ENCODE assay signal across 19 cellular contexts in genomic region chr15:99749386-99749785, GRCh38. TPM values are rescaled to one million over a fixed set of nuclear protein-coding genes. Genes with fewer than 3 reads are reported as not detected.
DNase-seq lines count a peak whose midpoint lies in the region; ATAC-seq, FAIRE-seq and TF ChIP-seq lines count a peak whose summit lies in the region.
"Had no signal": no experiment of that assay in that cellular context is flagged by ENCODE, and none has a peak within 500 bp of the region (broad histone marks: within the 10 kb centered on the region; RNA-seq: fewer than 3 reads in every experiment).

No MANE protein-coding gene starts in this region.

- no peak overlapping the region for H3K4me3 ChIP-seq in GM23248
- no peak overlapping the region for H3K4me3 ChIP-seq in K562
- H3K4me3 ChIP-seq in HepG2 (replicated peaks in 1 of 3; ENCODE audit: insufficient read depth in 1 of 3, low read depth in 2 of 3, low read length in 3 of 3): peak overlapping the region in 1 of 3 experiments; percentile 18; a peak in 1 of 6 replicates
- H3K4me3 ChIP-seq in smooth muscle cell: no peak overlapping the region
- H3K4me3 ChIP-seq: HAP-1, suprapubic skin had no signal

- H3K9me2 ChIP-seq in GM23248 (ENCODE audit: insufficient read depth): no peaks in the 10 kb centered on the region

- in situ Hi-C loops in GM23248 (cut with MboI) (loop anchor here (25.0 kb wide), 1 partner anchor 637 kb away; the partner anchor contains the start of gene SYNM), K562 (cut with MboI) (loop anchor here (25.0 kb wide), 1 partner anchor 462 kb away; no protein-coding TSS in a partner anchor), HepG2 (cut with HindIII; ENCODE audit: extremely low pct_ligation_motif_present, low pct_unique_long_range_greater_than_20kb) (no loop called here)

- H2AFZ ChIP-seq in GM23248 (peak overlapping the region; percentile 28; the same call in 1 of the 2 replicates), K562 (ENCODE audit: low read depth, low read length) (no peak overlapping the region), HepG2 (ENCODE audit: low read length) (no peak overlapping the region), smooth muscle cell (ENCODE audit: low read depth) (no peak overlapping the region)

- FAIRE-seq in K562 (lab: Jason Lieb, UNC) (no peak), HepG2 (lab: Jason Lieb, UNC) (no peak), frontal cortex (lab: Jason Lieb, UNC) (no peak)

- DNase-seq in COLO829 (ENCODE audit: low spot score): peak; percentile 23
- peak; percentile 30 for DNase-seq in GM23248
- DNase-seq in K562 (ENCODE audit: extremely low read depth in 1 of 4, low spot score in 3 of 4): no peak
- peak; percentile 50 for DNase-seq in HepG2 (ENCODE audit: low spot score)
- DNase-seq in smooth muscle cell (lab: John Stamatoyannopoulos, UW; ENCODE audit: unreplicated experiment): no peak
- no peak for DNase-seq in frontal cortex (ENCODE audit: low spot score in 2 of 2)
- DNase-seq in NCI-H2196 treated with DMSO at 0.1 percent for 48 hours (lab: John Stamatoyannopoulos, UW; ENCODE audit: unreplicated experiment): no peak
- DNase-seq in inferior parietal cortex (ENCODE audit: extremely low spot score): no peak
- DNase-seq: activated naive CD8-positive, alpha-beta T cell treated with anti-CD3 and anti-CD28 coated beads, Interleukin-2, amount 10 ng/mL, durations not matched to agents 7 days and 5 days; activated T-cell treated with anti-CD3 and anti-CD28 coated beads, Interleukin-2, amount 50 U/mL, for 72 hours; Caco-2; Kasumi-1; mammary epithelial cell; NCI-H446; NK-92 treated with Interleukin-12 subunit alpha and Interleukin-12 subunit beta, amount 100 ng/mL, for 24 hours; WERI-Rb-1 had no signal

- H3K79me2 ChIP-seq in GM23248 (ENCODE audit: insufficient read depth) (no peaks in the 10 kb centered on the region), K562 (ENCODE audit: control insufficient read depth, insufficient read depth, low read length) (no peaks in the 10 kb centered on the region), HepG2 (ENCODE audit: insufficient read depth, low read length) (no peaks in the 10 kb centered on the region), smooth muscle cell (ENCODE audit: low read depth) (no peaks in the 10 kb centered on the region)

- H3K27ac ChIP-seq in GM23248: no peak overlapping the region
- H3K27ac ChIP-seq in K562 (ENCODE audit: extremely low read depth, low read depth, low read length): no peak overlapping the region
- H3K27ac ChIP-seq in HepG2 (ENCODE audit: extremely low read length, insufficient read depth, low read length): no peak overlapping the region
- H3K27ac ChIP-seq in smooth muscle cell (ENCODE audit: low read depth): no peak overlapping the region
- H3K27ac ChIP-seq: RWPE1, suprapubic skin, WERI-Rb-1 had no signal

- no TSS peak for BruUV-seq in K562 (replicated peaks; lab: Mats Ljungman, UMichigan)
- BruUV-seq in HepG2 (replicated peaks; lab: Mats Ljungman, UMichigan): no TSS peak

- WGBS in GM23248 (ENCODE audit: low coverage in 1 of 2, low lambda C conversion rate in 2 of 2, missing lambda C conversion rate in 2 of 2), 2 experiments: 26 to 39% methylated on average over 6 of the region's 6 CpGs
- WGBS in K562 (ENCODE audit: insufficient coverage, low coverage, missing lambda C conversion rate): 2% methylated on average over 6 of the region's 6 CpGs
- 13% methylated on average over 6 of the region's 6 CpGs for WGBS in HepG2 (ENCODE audit: low lambda C conversion rate)
- WGBS in smooth muscle cell (ENCODE audit: low lambda C conversion rate): 95% methylated on average over 6 of the region's 6 CpGs

- H3K36me3 ChIP-seq in GM23248 (ENCODE audit: low read depth) (no peaks in the 10 kb centered on the region), K562 (ENCODE audit: control insufficient read depth, insufficient read depth, low read length) (no peaks in the 10 kb centered on the region), HepG2 (replicated peaks in 1 of 2; ENCODE audit: control insufficient read depth in 1 of 2, insufficient read depth in 2 of 2, low read length in 2 of 2) (no peaks in the 10 kb centered on the region), smooth muscle cell (ENCODE audit: low read depth) (no peaks in the 10 kb centered on the region)
- H3K36me3 ChIP-seq: HAP-1, suprapubic skin, WERI-Rb-1 had no signal

- no peak for TF ChIP-seq CTCF in K562 (IDR thresholded peaks at IDR 0.05 in 2 of 3, conservative IDR thresholded peaks at IDR 0.05 in 1 of 3; ENCODE audit: insufficient read depth in 2 of 3, low read depth in 1 of 3, low read length in 3 of 3)
- no peak for TF ChIP-seq CTCF in HepG2 (CRISPR knock-in tag; IDR thresholded peaks at IDR 0.05)
- TF ChIP-seq CTCF in smooth muscle cell (IDR thresholded peaks at IDR 0.05; ENCODE audit: borderline replicate concordance, insufficient read depth, poor library complexity, severe bottlenecking): no peak

- POLR2A ChIA-PET in K562 (lab: Yijun Ruan, JAX): no interaction called here
- POLR2A ChIA-PET in HepG2 (lab: Yijun Ruan, JAX): no interaction called here

- H3F3A ChIP-seq in GM23248 (ENCODE audit: insufficient read depth) (no peaks in the 10 kb centered on the region), smooth muscle cell (ENCODE audit: low read depth) (no peaks in the 10 kb centered on the region)

- CTCF ChIA-PET in K562 (lab: Yijun Ruan, JAX; ENCODE audit: low intra/inter-chr PET ratio) (no interaction called here), HepG2 (lab: Yijun Ruan, JAX; ENCODE audit: low intra/inter-chr PET ratio, low total read pairs) (no interaction called here)

- TF ChIP-seq RAD21 in K562 (CRISPR knock-in tag; conservative IDR thresholded peaks at IDR 0.05 in 1 of 2, IDR thresholded peaks at IDR 0.05 in 1 of 2): no peak
- no peak for TF ChIP-seq RAD21 in HepG2 (CRISPR knock-in tag; IDR thresholded peaks at IDR 0.05)

- intact Hi-C loops in K562 (cut with micrococcal nuclease): no loop called here
- intact Hi-C loops in HepG2 (cut with micrococcal nuclease; ENCODE audit: unreplicated experiment): no loop called here

- TF ChIP-seq EP300 in K562 (IDR thresholded peaks at IDR 0.05; ENCODE audit: low read length) (no peak), HepG2 (IDR thresholded peaks at IDR 0.05; ENCODE audit: low read depth in 2 of 2, low read length in 2 of 2) (no peak), HepG2 (CRISPR knock-in tag; IDR thresholded peaks at IDR 0.05; ENCODE audit: borderline replicate concordance) (no peak)

- H3K9me3 ChIP-seq in GM23248 (ENCODE audit: low read depth) (no peaks in the 10 kb centered on the region), K562 (replicated peaks; ENCODE audit: control insufficient read depth, insufficient read depth, low read depth, low read length) (no peaks in the 10 kb centered on the region), HepG2 (ENCODE audit: low read length) (no peaks in the 10 kb centered on the region), smooth muscle cell (replicated peaks; ENCODE audit: low read depth) (no peaks in the 10 kb centered on the region)
- H3K9me3 ChIP-seq: Caco-2, HAP-1, suprapubic skin had no signal

- no peak for ATAC-seq in K562
- ATAC-seq in HepG2: peak; percentile 37; the same call in 2 of the 3 replicates
- ATAC-seq: activated T-cell treated with anti-CD3 and anti-CD28 coated beads, Interleukin-2, amount 50 U/mL, for 72 hours had no signal

- H3K27me3 ChIP-seq in GM23248 (replicated peaks; ENCODE audit: insufficient read depth): no peaks in the 10 kb centered on the region; the same call in 1 of the 2 replicates
- peaks cover 5 to 36% of the 10 kb centered on the region in 2 experiments; a peak in 4 of 5 replicates for H3K27me3 ChIP-seq in K562 (ENCODE audit: control insufficient read depth in 2 of 2, insufficient read depth in 2 of 2, low read length in 2 of 2)
- H3K27me3 ChIP-seq in HepG2 (ENCODE audit: control insufficient read depth in 1 of 2, insufficient read depth in 2 of 2, low read length in 2 of 2): peaks cover 2 to 22% of the 10 kb centered on the region in 2 experiments
- no peaks in the 10 kb centered on the region for H3K27me3 ChIP-seq in smooth muscle cell (ENCODE audit: low read depth)
- H3K27me3 ChIP-seq: suprapubic skin had no signal

- no peaks in the 10 kb centered on the region for H3K9me1 ChIP-seq in K562 (ENCODE audit: control insufficient read depth, insufficient read depth, low read length)

- TF ChIP-seq POLR2A in K562 (conservative IDR thresholded peaks at IDR 0.05) (no peak), HepG2 (IDR thresholded peaks at IDR 0.05; ENCODE audit: insufficient read depth in 1 of 2, low read depth in 2 of 2, low read length in 2 of 2) (no peak)

- H4K20me1 ChIP-seq in GM23248 (ENCODE audit: insufficient read depth): no peaks in the 10 kb centered on the region
- 0 out of 2 replicates have a peak, but pooled peaks cover 4% of the 10 kb centered on the region for H4K20me1 ChIP-seq in K562 (replicated peaks; ENCODE audit: control insufficient read depth, insufficient read depth, low read length)
- no peaks in the 10 kb centered on the region for H4K20me1 ChIP-seq in HepG2 (ENCODE audit: insufficient read depth, low read length)
- no peaks in the 10 kb centered on the region for H4K20me1 ChIP-seq in smooth muscle cell (ENCODE audit: low read depth)

- H3K9ac ChIP-seq in GM23248 (no peak overlapping the region), K562 (ENCODE audit: insufficient read depth in 1 of 2, low read depth in 2 of 2, low read length in 2 of 2) (no peak overlapping the region), HepG2 (ENCODE audit: insufficient read depth, low read depth, low read length) (no peak overlapping the region), smooth muscle cell (ENCODE audit: low read depth) (no peak overlapping the region)

- H3K4me1 ChIP-seq in GM23248 (ENCODE audit: insufficient read depth) (no peaks in the 10 kb centered on the region), K562 (replicated peaks in 1 of 2; ENCODE audit: control insufficient read depth in 2 of 2, insufficient read depth in 2 of 2, low read length in 2 of 2) (peaks cover 0 to 3% of the 10 kb centered on the region in 2 experiments; a peak in 3 of 5 replicates), HepG2 (ENCODE audit: insufficient read depth, low read length) (peaks cover 37% of the 10 kb centered on the region), smooth muscle cell (ENCODE audit: low read depth) (peaks cover 4% of the 10 kb centered on the region)
- H3K4me1 ChIP-seq: Caco-2, HAP-1, suprapubic skin had no signal

- H3K4me2 ChIP-seq in GM23248 (ENCODE audit: unreplicated experiment) (no peak overlapping the region), K562 (ENCODE audit: insufficient read depth, low read length) (no peak overlapping the region), HepG2 (ENCODE audit: low read depth, low read length) (peak overlapping the region; percentile 45), smooth muscle cell (no peak overlapping the region)

RNA-seq across cellular contexts. Expression of gene LYSMD4, which starts 16.1 kb away (rescaled TPM):
- 3.2 and 8.1 TPM in 2 replicates for total RNA-seq in GM23248 (2014; rRNA removed; shearing (Covaris generic))
- 4.8 and 5.2 TPM in 2 replicates for polyA plus RNA-seq in GM23248 (2016; fragmentation: Nextera tagmentation; extraction: Ambion mirVana)
- total RNA-seq in K562 (2011; cell fraction: chromatin; rRNA removed; ENCODE audit: low replicate concordance): 5.3 and 7.1 TPM in 2 replicates
- 4.5 and 6.3 TPM in 2 replicates for total RNA-seq in K562 (2011; cell fraction: nucleolus; rRNA removed)
- 5.5 and 6.3 TPM in 2 replicates for total RNA-seq in K562 (2011; cell fraction: nucleoplasm; rRNA removed)
- total RNA-seq in K562 (2014; rRNA removed): 2.2 and 3.2 TPM in 2 replicates
- 1.6 and 2.0 TPM in 2 replicates for total RNA-seq in K562 (2014; rRNA removed; fragmentation: Illumina TruSeq; extraction: Trizol)
- total RNA-seq in K562 (2015; rRNA removed; fragmentation: Illumina TruSeq; extraction: Trizol): 1.6 and 1.7 TPM in 2 replicates
- 2.1 and 2.3 TPM in 2 replicates for total RNA-seq in K562 (2021)
- 2.2 and 2.3 TPM in 2 replicates for polyA plus RNA-seq in K562 (2011; rRNA removed)
- polyA plus RNA-seq in K562 (2011; cell fraction: cytosol; rRNA removed): 2.3 and 2.5 TPM in 2 replicates
- 7.7 and 9.7 TPM in 2 replicates for polyA plus RNA-seq in K562 (2011; cell fraction: nucleus; rRNA removed)
- polyA plus RNA-seq in K562 (2012): 2.5 and 3.7 TPM in 2 replicates
- polyA plus RNA-seq in K562 (2014; fragmentation: Illumina TruSeq; extraction: Trizol): 2.0 and 2.3 TPM in 2 replicates
- polyA plus RNA-seq in K562 (2014; fragmentation: Nextera tagmentation; extraction: Ambion mirVana): under 1 TPM; 0.46 to 0.70 TPM
- 3.1 and 4.2 TPM in 2 replicates for polyA plus RNA-seq in K562 (2014; rRNA removed)
- polyA minus RNA-seq in K562 (2011; rRNA and poly(A)+ RNA removed): 1.2 and 1.8 TPM in 2 replicates
- 0.64 and 1.9 TPM in 2 replicates for polyA minus RNA-seq in K562 (2011; cell fraction: cytosol; rRNA and poly(A)+ RNA removed)
- 3.1 and 4.2 TPM in 2 replicates for polyA minus RNA-seq in K562 (2011; cell fraction: nucleus; rRNA and poly(A)+ RNA removed)
- 5.6 and 8.5 TPM in 2 replicates for total RNA-seq in HepG2 (2016; rRNA removed; fragmentation: Illumina TruSeq; extraction: Trizol)
- total RNA-seq in HepG2 (2016; cell fraction: cytosol; rRNA removed; fragmentation: Illumina TruSeq; extraction: Trizol; ENCODE audit: low read depth): 1.4 TPM in 2 replicates
- 4.3 and 8.0 TPM in 2 replicates for total RNA-seq in HepG2 (2016; cell fraction: insoluble cytoplasmic fraction; rRNA removed; fragmentation: Illumina TruSeq; extraction: Trizol)
- 4.1 and 4.7 TPM in 2 replicates for total RNA-seq in HepG2 (2016; cell fraction: membrane; rRNA removed; fragmentation: Illumina TruSeq; extraction: Trizol)
- 10.5 and 12.4 TPM in 2 replicates for total RNA-seq in HepG2 (2016; cell fraction: nucleus; rRNA removed; fragmentation: Illumina TruSeq; extraction: Trizol)
- 7.4 and 7.9 TPM in 2 replicates for polyA plus RNA-seq in HepG2 (2011; rRNA removed)
- polyA plus RNA-seq in HepG2 (2011; cell fraction: cytosol; rRNA removed): 5.0 and 5.5 TPM in 2 replicates
- polyA plus RNA-seq in HepG2 (2011; cell fraction: nucleus; rRNA removed): 35.1 and 36.9 TPM in 2 replicates
- polyA plus RNA-seq in HepG2 (2012): 5.9 and 7.0 TPM in 2 replicates
- polyA plus RNA-seq in HepG2 (2016; cell fraction: cytosol; fragmentation: Illumina TruSeq; extraction: Trizol; ENCODE audit: low read depth): 1.8 and 2.4 TPM in 2 replicates
- 4.1 and 5.3 TPM in 2 replicates for polyA plus RNA-seq in HepG2 (2016; cell fraction: insoluble cytoplasmic fraction; fragmentation: Illumina TruSeq; extraction: Trizol; ENCODE audit: low read depth)
- polyA plus RNA-seq in HepG2 (2016; cell fraction: membrane; fragmentation: Illumina TruSeq; extraction: Trizol; ENCODE audit: low read depth): 2.8 and 3.1 TPM in 2 replicates
- 16.2 and 18.0 TPM in 2 replicates for polyA plus RNA-seq in HepG2 (2016; cell fraction: nucleus; fragmentation: Illumina TruSeq; extraction: Trizol; ENCODE audit: insufficient read depth, low read depth)
- 7.4 and 8.7 TPM in 2 replicates for polyA minus RNA-seq in HepG2 (2011; rRNA and poly(A)+ RNA removed; ENCODE audit: low replicate concordance)
- polyA minus RNA-seq in HepG2 (2011; cell fraction: cytosol; rRNA and poly(A)+ RNA removed): 1.3 and 1.4 TPM in 2 replicates
- polyA minus RNA-seq in HepG2 (2011; cell fraction: nucleus; rRNA and poly(A)+ RNA removed): 16.1 and 17.4 TPM in 2 replicates
- 4.4 and 6.1 TPM in 2 replicates for total RNA-seq in smooth muscle cell
- polyA plus RNA-seq in smooth muscle cell: 6.0 and 12.4 TPM in 2 replicates
- 15.5 TPM for total RNA-seq in frontal cortex

Comparison
In these comparisons a context has a peak if more than half of its experiments do, and no peak if none do; other contexts are left out.
1. DNase-seq: peak in COLO829 (single experiment), GM23248 (single experiment) and HepG2 (single experiment); none in K562 (0 of 4), smooth muscle cell (single experiment), frontal cortex (0 of 2), NCI-H2196 treated with DMSO at 0.1 percent for 48 hours (single experiment) and inferior parietal cortex (single experiment).